ENCODE assay signal across 23 cellular contexts in the genomic region with DNA sequence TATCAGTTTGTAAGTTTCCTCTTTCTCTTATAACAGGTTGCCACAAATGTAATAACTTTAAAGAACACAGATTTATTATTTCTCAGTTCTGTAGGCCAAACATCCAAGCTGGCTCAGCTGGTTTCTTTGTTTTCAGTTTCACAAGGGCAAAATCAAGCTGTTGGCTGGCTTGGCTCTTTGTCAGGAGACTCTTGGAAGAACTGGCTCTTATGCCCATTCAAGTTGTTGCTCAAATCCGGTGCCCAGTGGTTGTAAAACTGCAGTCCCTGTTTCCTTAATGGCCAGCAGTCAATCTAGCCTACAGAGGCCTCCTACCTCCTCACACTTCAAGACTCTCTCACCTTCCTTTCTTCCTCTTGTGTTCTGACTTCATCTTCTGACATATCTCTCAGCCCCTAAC.
DNase-seq lines count a peak whose midpoint lies in the region; ATAC-seq and TF ChIP-seq lines count a peak whose summit lies in the region.
"Had no signal": no experiment of that assay in that cellular context is flagged by ENCODE, and none has a peak within 500 bp of the region (broad histone marks: within the 10 kb centered on the region; RNA-seq: fewer than 3 reads in every experiment).

No MANE protein-coding gene starts in this region.

- in situ Hi-C loops in GM13977 (cut with MboI; ENCODE audit: low pct_unique_long_range_greater_than_20kb, low sequenced_read_pairs, unreplicated experiment) = no loop called here

- peak overlapping the region; percentile 5; the same call in 1 of the 2 replicates for H3K27ac ChIP-seq in KMS-11
- H3K27ac ChIP-seq: BLaER1, GM23248, SK-N-MC had no signal

- no peaks in the 10 kb centered on the region for H3K27me3 ChIP-seq in KMS-11 (ENCODE audit: insufficient read depth, low read depth)
- H3K27me3 ChIP-seq: BLaER1 had no signal

- H2AFZ ChIP-seq in KMS-11 (ENCODE audit: low read depth) = peak overlapping the region; percentile 13; the same call in 1 of the 2 replicates
- H2AFZ ChIP-seq: GM23248 had no signal

- no peaks in the 10 kb centered on the region for H3K36me3 ChIP-seq in KMS-11 (ENCODE audit: insufficient read depth)
- H3K36me3 ChIP-seq: BLaER1, HAP-1 had no signal

- H3K4me2 ChIP-seq in KMS-11 = peak overlapping the region; percentile 1; the same call in 1 of the 2 replicates
- H3K4me2 ChIP-seq: BLaER1 had no signal

- TF ChIP-seq CTCF in KMS-11 (conservative IDR thresholded peaks at IDR 0.05; ENCODE audit: low read depth, low read length) = no peak
- no peak for TF ChIP-seq CTCF in GM13977 (IDR thresholded peaks at IDR 0.05; ENCODE audit: extremely low read depth, insufficient read depth, missing control alignments)

- peak; percentile 30 for DNase-seq in NCI-H446 treated with DMSO at 0.1 percent for 48 hours (lab: John Stamatoyannopoulos, UW)
- peak; percentile 26 for DNase-seq in globus pallidus (ENCODE audit: low spot score)
- no peak for DNase-seq in sciatic nerve (ENCODE audit: low spot score)
- DNase-seq in GM13977 (ENCODE audit: low spot score) = no peak
- DNase-seq in GM19238 (ENCODE audit: insufficient read length, low spot score) = no peak
- DNase-seq: CD4-positive, alpha-beta T cell; DND-41; GM23248; KG1; MV-4-11; NCI-H1417; NCI-H187; NCI-H2227 treated with DMSO at 0.1 percent for 48 hours; NCI-H510A treated with DMSO at 0.1 percent for 48 hours; NCI-H82; SHP77; SW 1271 had no signal

- no peaks in the 10 kb centered on the region for H3K79me2 ChIP-seq in KMS-11 (ENCODE audit: insufficient read depth, low read depth)

- no peak overlapping the region for H3K9ac ChIP-seq in KMS-11
- H3K9ac ChIP-seq: BLaER1, GM23248 had no signal

- H3K4me1 ChIP-seq in KMS-11 (ENCODE audit: low read depth, poor library complexity, severe bottlenecking) = peaks cover 10% of the 10 kb centered on the region
- H3K4me1 ChIP-seq: BLaER1, HAP-1 had no signal

- intact Hi-C loops in sciatic nerve (cut with DNase I) = no loop called here

- H4K20me1 ChIP-seq in KMS-11 (ENCODE audit: insufficient read depth) = no peaks in the 10 kb centered on the region
- H4K20me1 ChIP-seq: BLaER1 had no signal

- ATAC-seq in sciatic nerve = peak; percentile 13
- no peak for ATAC-seq in HG03354 (IDR thresholded peaks at IDR 0.05; ENCODE audit: poor library complexity, severe bottlenecking, unreplicated experiment)
- ATAC-seq: GM12878 had no signal

- no peak overlapping the region for H3K4me3 ChIP-seq in KMS-11 (IDR thresholded peaks at IDR 0.05; ENCODE audit: insufficient read depth, low read depth, low read length)
- H3K4me3 ChIP-seq: BLaER1, GM12878, GM23248, HAP-1, SK-N-MC had no signal

Comparison
In these comparisons a context has a peak if more than half of its experiments do, and no peak if none do; other contexts are left out.
1. DNase-seq: peak in NCI-H446 treated with DMSO at 0.1 percent for 48 hours (single experiment) and globus pallidus (single experiment); none in sciatic nerve (single experiment), GM13977 (single experiment) and GM19238 (single experiment).